In genomic region chr20:18638768-18639167, GRCh38 we compare ENCODE assay signal across 2 cellular contexts.
TF ChIP-seq lines count a peak whose summit lies in the region.

No MANE protein-coding gene starts in this region.

TF ChIP-seq in IMR-90, 13 proteins besides CTCF, POLR2A, EP300 and RAD21:
- no peak for TF ChIP-seq CEBPB (IDR thresholded peaks at IDR 0.05; ENCODE audit: low read depth, low read length)
- TF ChIP-seq USF2 (IDR thresholded peaks at IDR 0.05; ENCODE audit: low read depth, low read length): no peak

TF ChIP-seq in GM12878, 131 proteins besides CTCF, POLR2A, EP300 and RAD21:
- no peak for TF ChIP-seq EED (IDR thresholded peaks at IDR 0.05; ENCODE audit: low read depth)
- no peak for TF ChIP-seq ZNF687 (IDR thresholded peaks at IDR 0.05)
- TF ChIP-seq TCF3 (IDR thresholded peaks at IDR 0.05; ENCODE audit: borderline replicate concordance, insufficient read depth, low read depth, low read length): no peak
- no peak for TF ChIP-seq HDAC6 (IDR thresholded peaks at IDR 0.05; ENCODE audit: unreplicated experiment)
- TF ChIP-seq SUPT20H (IDR thresholded peaks at IDR 0.05; ENCODE audit: borderline replicate concordance, control insufficient read depth, low read depth, low read length): no peak
- TF ChIP-seq SKIL (IDR thresholded peaks at IDR 0.05; ENCODE audit: low read depth, poor library complexity, severe bottlenecking): no peak
- no peak for TF ChIP-seq CHD2 (IDR thresholded peaks at IDR 0.05; ENCODE audit: borderline replicate concordance, low read depth, low read length)
- TF ChIP-seq USF2 (IDR thresholded peaks at IDR 0.05; ENCODE audit: borderline replicate concordance, low read depth, low read length): no peak
- TF ChIP-seq NBN (IDR thresholded peaks at IDR 0.05): no peak
- TF ChIP-seq RCOR1 (conservative IDR thresholded peaks at IDR 0.05; ENCODE audit: low read depth, low read length): no peak
- TF ChIP-seq STAT3 (IDR thresholded peaks at IDR 0.05; ENCODE audit: low read depth, low read length): no peak
- no peak for TF ChIP-seq ZNF592 (IDR thresholded peaks at IDR 0.05)
- no peak for TF ChIP-seq WRNIP1 (IDR thresholded peaks at IDR 0.05; ENCODE audit: borderline replicate concordance, low read depth, low read length)
- no peak for TF ChIP-seq ZNF274 (IDR thresholded peaks at IDR 0.05; ENCODE audit: insufficient read depth, insufficient read length)
- no peak for TF ChIP-seq MYC (IDR thresholded peaks at IDR 0.05; ENCODE audit: insufficient read depth, insufficient read length, insufficient replicate concordance, low read length, severe bottlenecking)
